25 cellular contexts compared by ENCODE assay signal in genomic region chr7:37430644-37431043, GRCh38. TPM values are rescaled to one million over a fixed set of nuclear protein-coding genes. Genes with fewer than 3 reads are reported as not detected.
DNase-seq lines count a peak whose midpoint lies in the region; ATAC-seq and TF ChIP-seq lines count a peak whose summit lies in the region.
"Had no signal": no experiment of that assay in that cellular context is flagged by ENCODE, and none has a peak within 500 bp of the region (broad histone marks: within the 10 kb centered on the region; RNA-seq: fewer than 3 reads in every experiment).

No MANE protein-coding gene starts in this region.

- peaks cover 69% of the 10 kb centered on the region for H3K4me1 ChIP-seq in lower lobe of right lung
- H3K4me1 ChIP-seq in upper lobe of right lung, result peaks cover 27% of the 10 kb centered on the region

- TF ChIP-seq CTCF in lower lobe of right lung (IDR thresholded peaks at IDR 0.05) (no peak), upper lobe of right lung (IDR thresholded peaks at IDR 0.05) (no peak)

- H3K9me3 ChIP-seq in lower lobe of right lung, result no peaks in the 10 kb centered on the region
- H3K9me3 ChIP-seq in upper lobe of right lung, result no peaks in the 10 kb centered on the region

- no peaks in the 10 kb centered on the region for H3K36me3 ChIP-seq in lower lobe of right lung
- H3K36me3 ChIP-seq in upper lobe of right lung, result no peaks in the 10 kb centered on the region

- intact Hi-C loops in lower lobe of right lung (cut with DNase I), result no loop called here
- intact Hi-C loops in upper lobe of right lung (cut with DNase I), result no loop called here

- ATAC-seq in lower lobe of right lung (peak; percentile 56 to 69), upper lobe of right lung (peak; percentile 75), HG03196 (IDR thresholded peaks at IDR 0.05; ENCODE audit: unreplicated experiment) (no peak)
- ATAC-seq: HCT116, Panc1 had no signal

- DNase-seq in UCSD-AML1 (lab: John Stamatoyannopoulos, UW; ENCODE audit: unreplicated experiment), result peak; percentile 28
- peak; percentile 62 for DNase-seq in dermis blood vessel endothelial cell
- no peak for DNase-seq in lower lobe of right lung
- DNase-seq in upper lobe of right lung, result no peak
- no peak for DNase-seq in GM19238 (ENCODE audit: insufficient read length, low spot score)
- DNase-seq in kidney glomerular epithelial cell (lab: John Stamatoyannopoulos, UW), result no peak
- DNase-seq: Calu3, DMS79 treated with DMSO at 0.1 percent for 48 hours, GF-D8, MM.1S, NCI-H1048, NCI-H1417, NCI-H1694, NCI-H2029 treated with DMSO at 0.1 percent for 48 hours, NCI-H2227 treated with DMSO at 0.1 percent for 48 hours, NCI-H526 treated with DMSO at 0.1 percent for 48 hours, SHP77 had no signal

- no peak overlapping the region for H3K27ac ChIP-seq in lower lobe of right lung
- H3K27ac ChIP-seq in upper lobe of right lung, result peak overlapping the region; percentile 27
- H3K27ac ChIP-seq: C4-2B, HL-60, KMS-11, RWPE1 had no signal

- H3K4me3 ChIP-seq in lower lobe of right lung, result no peak overlapping the region
- H3K4me3 ChIP-seq in upper lobe of right lung, result no peak overlapping the region

- H3K27me3 ChIP-seq in lower lobe of right lung (ENCODE audit: low read depth) (no peaks in the 10 kb centered on the region), upper lobe of right lung (no peaks in the 10 kb centered on the region)

RNA-seq across cellular contexts. Expression of gene ELMO1, which starts 18.0 kb away (rescaled TPM):
- total RNA-seq in dermis blood vessel endothelial cell, result 68.5 and 109 TPM in 2 replicates
- total RNA-seq in lower lobe of right lung, result 60.1 TPM
- total RNA-seq in upper lobe of right lung, result 53.8 TPM
- total RNA-seq: A673, Calu3 had no signal

Comparison
In these comparisons a context has a peak if more than half of its experiments do, and no peak if none do; other contexts are left out.
1. DNase-seq: peak in UCSD-AML1 (single experiment) and dermis blood vessel endothelial cell (single experiment); none in lower lobe of right lung (single experiment), upper lobe of right lung (single experiment), GM19238 (single experiment) and kidney glomerular epithelial cell (single experiment).